ENCODE assay signal across 30 cellular contexts in the genomic region with DNA sequence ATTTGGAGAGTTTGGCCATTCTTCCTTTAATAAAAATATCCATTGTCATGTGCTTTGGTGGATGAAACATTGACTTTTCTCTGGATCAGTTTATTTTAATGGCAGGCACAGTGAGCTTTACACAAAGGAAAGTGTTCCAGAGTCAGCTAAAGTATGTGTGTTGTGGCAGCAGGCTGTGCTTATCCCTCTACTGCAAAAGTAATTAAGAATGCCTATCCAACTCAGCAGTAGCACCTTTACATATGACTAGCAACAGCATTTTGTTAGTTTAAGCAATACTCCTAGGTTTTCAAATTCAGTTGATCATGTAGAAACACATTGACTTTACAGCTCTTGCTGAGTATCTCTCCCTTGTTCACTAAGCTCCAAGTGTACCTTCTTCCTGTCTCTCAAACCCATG.
"Had no signal": no experiment of that assay in that cellular context is flagged by ENCODE, and none has a peak within 500 bp of the region (broad histone marks: within the 10 kb centered on the region; RNA-seq: fewer than 3 reads in every experiment).

No MANE protein-coding gene starts in this region.

- H3K27me3 ChIP-seq: pancreas, sigmoid colon, stomach, tibial artery, upper lobe of right lung had no signal

- H3K4me3 Mint-ChIP-seq: activated B cell treated with CpG ODN at 0.5 μM for 24 hours; activated CD4-positive, alpha-beta T cell treated with anti-CD3 and anti-CD28 coated beads for 36 hours; activated CD8-positive, alpha-beta memory T cell treated with anti-CD3 and anti-CD28 coated beads, Interleukin-2, amount 10 ng/mL, durations not matched to agents 7 days and 5 days; activated CD8-positive, alpha-beta T cell treated with anti-CD3 and anti-CD28 coated beads, Interleukin-2, amount 10 ng/mL, durations not matched to agents 7 days and 5 days; activated naive CD4-positive, alpha-beta T cell treated with anti-CD3 and anti-CD28 coated beads, Interleukin-2, amount 50 U/mL, for 24 hours; activated naive CD8-positive, alpha-beta T cell treated with anti-CD3 and anti-CD28 coated beads, Interleukin-2, amount 50 U/mL, for 24 hours; effector memory CD8-positive, alpha-beta T cell; natural killer cell treated with Interleukin-12 subunit alpha and Interleukin-12 subunit beta and Interleukin-15 and Interleukin-18, amount 100 ng/mL, for 72 hours; stimulated activated effector memory CD8-positive, alpha-beta T cell treated with anti-CD3 and anti-CD28 coated beads, Interleukin-12 subunit alpha, Interleukin-12 subunit beta, amount 100 ng/mL, for 72 hours had no signal

- ATAC-seq: activated CD4-positive, alpha-beta T cell treated with anti-CD3 and anti-CD28 coated beads for 36 hours; activated CD8-positive, alpha-beta memory T cell treated with anti-CD3 and anti-CD28 coated beads, Interleukin-2, amount 10 ng/mL, durations not matched to agents 7 days and 5 days; activated CD8-positive, alpha-beta T cell treated with anti-CD3 and anti-CD28 coated beads, Interleukin-2, amount 10 ng/mL, durations not matched to agents 7 days and 5 days; activated naive CD8-positive, alpha-beta T cell treated with anti-CD3 and anti-CD28 coated beads, Interleukin-2, amount 50 U/mL, for 24 hours; effector memory CD8-positive, alpha-beta T cell; mucosa of descending colon; natural killer cell treated with Interleukin-12 subunit alpha and Interleukin-12 subunit beta and Interleukin-15 and Interleukin-18, amount 100 ng/mL, for 72 hours; pancreas; psoas muscle; stimulated activated effector memory CD8-positive, alpha-beta T cell treated with anti-CD3 and anti-CD28 coated beads, Interleukin-12 subunit alpha, Interleukin-12 subunit beta, amount 100 ng/mL, for 72 hours; upper lobe of right lung had no signal

- H3K27me3 Mint-ChIP-seq: activated B cell treated with CpG ODN at 0.5 μM for 24 hours; activated CD4-positive, alpha-beta T cell treated with anti-CD3 and anti-CD28 coated beads for 36 hours; activated CD8-positive, alpha-beta memory T cell treated with anti-CD3 and anti-CD28 coated beads, Interleukin-2, amount 10 ng/mL, durations not matched to agents 7 days and 5 days; activated naive CD4-positive, alpha-beta T cell treated with anti-CD3 and anti-CD28 coated beads, Interleukin-2, amount 50 U/mL, for 24 hours; effector memory CD8-positive, alpha-beta T cell; natural killer cell treated with Interleukin-12 subunit alpha and Interleukin-12 subunit beta and Interleukin-15 and Interleukin-18, amount 100 ng/mL, for 72 hours had no signal

- H3K9me3 ChIP-seq: left ventricle myocardium inferior, mucosa of descending colon, pancreas, psoas muscle, sigmoid colon, stomach, tibial artery, upper lobe of right lung had no signal

- H3K4me3 ChIP-seq: left ventricle myocardium inferior, lung, mucosa of descending colon, pancreas, psoas muscle, sigmoid colon, stomach, tibial artery, upper lobe of right lung had no signal

- H3K27ac ChIP-seq: left ventricle myocardium inferior, pancreas, psoas muscle, sigmoid colon, stomach, tibial artery, upper lobe of right lung had no signal

- H3K27ac Mint-ChIP-seq: activated B cell treated with CpG ODN at 0.5 μM for 24 hours; activated CD4-positive, alpha-beta T cell treated with anti-CD3 and anti-CD28 coated beads for 36 hours; activated CD8-positive, alpha-beta memory T cell treated with anti-CD3 and anti-CD28 coated beads, Interleukin-2, amount 10 ng/mL, durations not matched to agents 7 days and 5 days; activated CD8-positive, alpha-beta T cell treated with anti-CD3 and anti-CD28 coated beads, Interleukin-2, amount 10 ng/mL, durations not matched to agents 7 days and 5 days; activated naive CD4-positive, alpha-beta T cell treated with anti-CD3 and anti-CD28 coated beads, Interleukin-2, amount 50 U/mL, for 24 hours; activated naive CD8-positive, alpha-beta T cell treated with anti-CD3 and anti-CD28 coated beads, Interleukin-2, amount 50 U/mL, for 24 hours; activated T-helper 2 cell treated with anti-CD3 and anti-CD28 coated beads, Interferon-gamma antibody, Interleukin-2, Interleukin-4, amounts not matched to agents 10 μg/mL and 5 μg/mL and 100 μg/mL, durations not matched to agents 14 hours and 24 hours and 36 hours; effector memory CD8-positive, alpha-beta T cell; natural killer cell treated with Interleukin-12 subunit alpha and Interleukin-12 subunit beta and Interleukin-15 and Interleukin-18, amount 100 ng/mL, for 72 hours; stimulated activated effector memory CD8-positive, alpha-beta T cell treated with anti-CD3 and anti-CD28 coated beads, Interleukin-12 subunit alpha, Interleukin-12 subunit beta, amount 100 ng/mL, for 72 hours had no signal

- DNase-seq: activated B cell treated with CpG ODN at 0.5 μM for 24 hours; activated CD4-positive, alpha-beta T cell treated with anti-CD3 and anti-CD28 coated beads for 36 hours; activated CD8-positive, alpha-beta memory T cell treated with anti-CD3 and anti-CD28 coated beads, Interleukin-2, amount 10 ng/mL, durations not matched to agents 7 days and 5 days; activated CD8-positive, alpha-beta T cell treated with anti-CD3 and anti-CD28 coated beads, Interleukin-2, amount 10 ng/mL, durations not matched to agents 7 days and 5 days; activated naive CD8-positive, alpha-beta T cell treated with anti-CD3 and anti-CD28 coated beads, Interleukin-2, amount 50 U/mL, for 24 hours; activated T-cell treated with anti-CD3 and anti-CD28 coated beads, Interleukin-2, amount 50 U/mL, for 48 hours; amygdala; caudate nucleus; cortex of kidney; effector memory CD8-positive, alpha-beta T cell; erythroblast; foreskin fibroblast; head of caudate nucleus; hippocampal formation; left ventricle myocardium inferior; mucosa of descending colon; pancreas; psoas muscle; sigmoid colon; small intestine; stimulated activated CD4-positive, alpha-beta T cell treated with anti-CD3 and anti-CD28 coated beads, Interleukin-4, amount 100 ng/mL, for 24 hours; stomach; T-helper 2 cell; tibial artery; upper lobe of right lung had no signal

- H3K4me1 Mint-ChIP-seq: activated B cell treated with CpG ODN at 0.5 μM for 24 hours; activated CD4-positive, alpha-beta T cell treated with anti-CD3 and anti-CD28 coated beads for 36 hours; activated CD8-positive, alpha-beta memory T cell treated with anti-CD3 and anti-CD28 coated beads, Interleukin-2, amount 10 ng/mL, durations not matched to agents 7 days and 5 days; activated naive CD4-positive, alpha-beta T cell treated with anti-CD3 and anti-CD28 coated beads, Interleukin-2, amount 50 U/mL, for 24 hours; activated naive CD8-positive, alpha-beta T cell treated with anti-CD3 and anti-CD28 coated beads, Interleukin-2, amount 50 U/mL, for 24 hours; stimulated activated effector memory CD8-positive, alpha-beta T cell treated with anti-CD3 and anti-CD28 coated beads, Interleukin-12 subunit alpha, Interleukin-12 subunit beta, amount 100 ng/mL, for 72 hours had no signal

- H3K4me1 ChIP-seq: left ventricle myocardium inferior, pancreas, psoas muscle, sigmoid colon, stomach, tibial artery, upper lobe of right lung had no signal

- H3K9me3 Mint-ChIP-seq: activated naive CD4-positive, alpha-beta T cell treated with anti-CD3 and anti-CD28 coated beads, Interleukin-2, amount 50 U/mL, for 24 hours; activated naive CD8-positive, alpha-beta T cell treated with anti-CD3 and anti-CD28 coated beads, Interleukin-2, amount 50 U/mL, for 24 hours; activated T-helper 2 cell treated with anti-CD3 and anti-CD28 coated beads, Interferon-gamma antibody, Interleukin-2, Interleukin-4, amounts not matched to agents 10 μg/mL and 5 μg/mL and 100 μg/mL, durations not matched to agents 14 hours and 24 hours and 36 hours had no signal

- H3K36me3 Mint-ChIP-seq: activated CD8-positive, alpha-beta memory T cell treated with anti-CD3 and anti-CD28 coated beads, Interleukin-2, amount 10 ng/mL, durations not matched to agents 7 days and 5 days; activated naive CD4-positive, alpha-beta T cell treated with anti-CD3 and anti-CD28 coated beads, Interleukin-2, amount 50 U/mL, for 24 hours; natural killer cell treated with Interleukin-12 subunit alpha and Interleukin-12 subunit beta and Interleukin-15 and Interleukin-18, amount 100 ng/mL, for 72 hours; stimulated activated effector memory CD8-positive, alpha-beta T cell treated with anti-CD3 and anti-CD28 coated beads, Interleukin-12 subunit alpha, Interleukin-12 subunit beta, amount 100 ng/mL, for 72 hours had no signal

- H3K36me3 ChIP-seq: left ventricle myocardium inferior, pancreas, sigmoid colon, stomach, tibial artery, upper lobe of right lung had no signal
